34 cellular contexts compared by ENCODE assay signal in the genomic region with DNA sequence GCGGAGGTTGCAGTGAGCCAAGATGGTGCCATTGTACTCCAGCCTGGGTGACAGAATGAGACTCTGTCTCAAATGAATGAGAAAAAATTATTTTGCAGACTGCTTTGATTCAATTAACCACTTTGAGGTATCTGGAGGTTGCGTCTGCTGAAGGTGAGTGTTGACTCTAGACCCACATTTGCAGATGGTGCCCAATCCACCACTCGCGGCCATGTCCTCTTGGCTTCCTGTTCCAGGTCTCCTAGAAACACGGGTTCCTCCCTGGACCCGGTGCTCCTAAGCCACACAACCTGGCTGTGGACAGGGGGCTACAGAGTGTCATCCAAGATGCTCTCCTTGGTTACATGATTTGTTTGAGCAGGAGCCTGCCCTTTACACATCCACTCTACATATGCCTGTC.
"Had no signal": no experiment of that assay in that cellular context is flagged by ENCODE, and none has a peak within 500 bp of the region (broad histone marks: within the 10 kb centered on the region; RNA-seq: fewer than 3 reads in every experiment).

No MANE protein-coding gene starts in this region.

- H3K4me3 ChIP-seq: MG63 had no signal

- H3K36me3 ChIP-seq: MG63 had no signal

- H3K4me2 ChIP-seq: KMS-11 had no signal

- DNase-seq: Karpas-422, Kasumi-1, KG1, MG63, MM.1S, MV-4-11, NCI-H1048, NCI-H1092, NCI-H1092 treated with DMSO at 0.1 percent for 48 hours, NCI-H1105, NCI-H1105 treated with DMSO at 0.1 percent for 48 hours, NCI-H1417, NCI-H1417 treated with DMSO at 0.1 percent for 48 hours, NCI-H1436, NCI-H1436 treated with DMSO at 0.1 percent for 48 hours, NCI-H146, NCI-H1694, NCI-H1694 treated with DMSO at 0.1 percent for 48 hours, NCI-H187, NCI-H187 treated with DMSO at 0.1 percent for 48 hours, NCI-H1930, NCI-H2029, NCI-H2029 treated with DMSO at 0.1 percent for 48 hours, NCI-H2081, NCI-H2081 treated with DMSO at 0.1 percent for 48 hours, NCI-H2107, NCI-H2171, NCI-H2171 treated with DMSO at 0.1 percent for 48 hours, NCI-H2227 treated with DMSO at 0.1 percent for 48 hours, NCI-H226, NCI-H345, NCI-H446, NCI-H446 treated with DMSO at 0.1 percent for 48 hours had no signal

- H3K9me3 ChIP-seq: MG63 had no signal

- H3K27me3 ChIP-seq: MG63 had no signal

- H3K27ac ChIP-seq: KMS-11 had no signal
